ENCODE assay signal across 10 cellular contexts in the genomic region with DNA sequence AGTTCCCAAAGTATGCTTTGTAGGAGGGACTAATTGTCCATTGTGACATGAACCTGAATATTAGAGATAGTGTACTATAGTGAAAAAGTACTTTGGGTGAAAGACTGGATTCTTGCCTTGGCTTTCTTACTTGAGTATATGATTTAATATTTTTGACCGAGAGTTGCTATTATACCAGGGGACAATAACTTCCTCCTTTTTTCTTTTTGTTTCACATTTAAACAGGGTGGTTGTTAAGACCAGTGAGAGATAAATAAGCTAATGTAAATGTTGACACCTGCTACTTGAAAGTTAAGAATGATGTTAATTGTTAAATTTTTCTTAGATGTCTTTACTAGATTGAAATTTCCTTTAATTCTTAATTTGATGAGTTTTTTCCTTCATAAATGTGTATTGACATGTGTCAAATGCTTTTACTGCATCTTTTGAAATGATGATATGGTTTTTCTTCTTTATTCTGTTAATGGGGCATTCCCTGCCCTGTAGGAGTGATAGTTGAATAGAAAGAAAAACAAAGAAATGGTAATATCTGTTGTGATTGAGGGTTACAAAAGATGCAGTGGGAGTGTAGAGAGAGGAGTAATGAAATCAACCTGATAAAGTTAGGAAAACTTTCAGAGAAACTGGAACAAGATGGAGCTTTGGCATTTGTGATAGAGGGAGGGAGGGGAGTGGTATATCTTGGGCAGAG. TPM values are rescaled to one million over a fixed set of nuclear protein-coding genes. Genes with fewer than 3 reads are reported as not detected.
DNase-seq lines count a peak whose midpoint lies in the region; ATAC-seq and TF ChIP-seq lines count a peak whose summit lies in the region.
"Had no signal": no experiment of that assay in that cellular context is flagged by ENCODE, and none has a peak within 500 bp of the region (broad histone marks: within the 10 kb centered on the region; RNA-seq: fewer than 3 reads in every experiment).

No MANE protein-coding gene starts in this region.

- peak overlapping the region in 6 of 7 donors; percentile 14 to 85 (median 76) for H3K27ac Mint-ChIP-seq in CD14-positive monocyte
- H3K27ac Mint-ChIP-seq in immature natural killer cell = peak overlapping the region; percentile 86 to 95 (median 92)
- H3K27ac Mint-ChIP-seq: activated naive CD8-positive, alpha-beta T cell treated with anti-CD3 and anti-CD28 coated beads, Interleukin-2, amount 10 ng/mL, durations not matched to agents 7 days and 5 days had no signal

- no peak for DNase-seq in CD14-positive monocyte (ENCODE audit: low spot score)
- DNase-seq in OCI-M1 (lab: John Stamatoyannopoulos, UW) = peak; percentile 29
- peak in 1 of 3 donors; percentile 13 for DNase-seq in immature natural killer cell
- no peak for DNase-seq in retina
- DNase-seq: activated naive CD8-positive, alpha-beta T cell treated with anti-CD3 and anti-CD28 coated beads, Interleukin-2, amount 10 ng/mL, durations not matched to agents 7 days and 5 days; NCI-H1105 had no signal

- ATAC-seq in GM21529 (IDR thresholded peaks at IDR 0.05; ENCODE audit: unreplicated experiment) (peak; percentile 67), HG03521 (IDR thresholded peaks at IDR 0.05; ENCODE audit: unreplicated experiment) (no peak), GM18517 (IDR thresholded peaks at IDR 0.05; ENCODE audit: unreplicated experiment) (no peak), HG02885 (IDR thresholded peaks at IDR 0.05; ENCODE audit: poor library complexity, unreplicated experiment) (no peak)

- H3K27me3 Mint-ChIP-seq in CD14-positive monocyte (ENCODE audit: low read depth in 3 of 3) (peaks cover 0 to 1% (median 0%) of the 10 kb centered on the region in 3 donors), immature natural killer cell (ENCODE audit: low read depth in 3 of 3) (peaks cover 0 to 5% (median 0%) of the 10 kb centered on the region in 3 donors)
- H3K27me3 Mint-ChIP-seq: activated naive CD8-positive, alpha-beta T cell treated with anti-CD3 and anti-CD28 coated beads, Interleukin-2, amount 10 ng/mL, durations not matched to agents 7 days and 5 days had no signal

- H3K36me3 Mint-ChIP-seq in CD14-positive monocyte = peaks cover 4 to 14% of the 10 kb centered on the region in 2 donors
- H3K36me3 Mint-ChIP-seq in immature natural killer cell = peaks cover 0 to 8% (median 3%) of the 10 kb centered on the region in 3 donors

- H3K9me3 Mint-ChIP-seq in CD14-positive monocyte (peaks cover 0 to 5% (median 0%) of the 10 kb centered on the region in 7 donors), immature natural killer cell (peaks cover 0 to 2% (median 0%) of the 10 kb centered on the region in 6 donors)

- H3K4me3 Mint-ChIP-seq in CD14-positive monocyte = no peak overlapping the region
- peak overlapping the region; percentile 67 to 89 (median 79) for H3K4me3 Mint-ChIP-seq in immature natural killer cell
- H3K4me3 Mint-ChIP-seq: activated naive CD8-positive, alpha-beta T cell treated with anti-CD3 and anti-CD28 coated beads, Interleukin-2, amount 10 ng/mL, durations not matched to agents 7 days and 5 days had no signal

- intact Hi-C loops in CD14-positive monocyte (cut with micrococcal nuclease) = loop anchor here in 1 of 2 donors (5.0 kb wide), 1 partner anchor 76 kb away; no protein-coding TSS in a partner anchor

- no peak for TF ChIP-seq CTCF in CD14-positive monocyte (IDR thresholded peaks at IDR 0.05)

- H3K4me1 Mint-ChIP-seq in CD14-positive monocyte = peaks cover 62% of the 10 kb centered on the region
- peaks cover 89 to 92% of the 10 kb centered on the region in 2 donors for H3K4me1 Mint-ChIP-seq in immature natural killer cell

RNA-seq across cellular contexts. Expression of a gene that starts 48.4 kb away (rescaled TPM):
- polyA plus RNA-seq in CD14-positive monocyte = 10 to 100 TPM; 11.5 to 11.7 TPM
- 10 to 100 TPM in 1 of 3 donors, 1 to 10 TPM in 2; 3.1 to 10.2 (median 3.9) TPM for polyA plus RNA-seq in immature natural killer cell

Comparison
In these comparisons a context has a peak if more than half of its experiments do, and no peak if none do; other contexts are left out.
1. H3K4me3 Mint-ChIP-seq: peak in immature natural killer cell (5 of 5); none in CD14-positive monocyte (0 of 2).